ENCODE assay signal across 8 cellular contexts in genomic region chr7:116298576-116298975, GRCh38.
"Had no signal": no experiment of that assay in that cellular context is flagged by ENCODE, and none has a peak within 500 bp of the region (broad histone marks: within the 10 kb centered on the region; RNA-seq: fewer than 3 reads in every experiment).

No MANE protein-coding gene starts in this region.

- H3K4me3 ChIP-seq: GM12878 had no signal

- FAIRE-seq: G401.6, GM12878, GM12891, GM12892, GM18507, GM19239 had no signal

- DNase-seq: GDM1, GF-D8 had no signal

- ATAC-seq: GM12878 had no signal
